8 cellular contexts compared by ENCODE assay signal in the genomic region with DNA sequence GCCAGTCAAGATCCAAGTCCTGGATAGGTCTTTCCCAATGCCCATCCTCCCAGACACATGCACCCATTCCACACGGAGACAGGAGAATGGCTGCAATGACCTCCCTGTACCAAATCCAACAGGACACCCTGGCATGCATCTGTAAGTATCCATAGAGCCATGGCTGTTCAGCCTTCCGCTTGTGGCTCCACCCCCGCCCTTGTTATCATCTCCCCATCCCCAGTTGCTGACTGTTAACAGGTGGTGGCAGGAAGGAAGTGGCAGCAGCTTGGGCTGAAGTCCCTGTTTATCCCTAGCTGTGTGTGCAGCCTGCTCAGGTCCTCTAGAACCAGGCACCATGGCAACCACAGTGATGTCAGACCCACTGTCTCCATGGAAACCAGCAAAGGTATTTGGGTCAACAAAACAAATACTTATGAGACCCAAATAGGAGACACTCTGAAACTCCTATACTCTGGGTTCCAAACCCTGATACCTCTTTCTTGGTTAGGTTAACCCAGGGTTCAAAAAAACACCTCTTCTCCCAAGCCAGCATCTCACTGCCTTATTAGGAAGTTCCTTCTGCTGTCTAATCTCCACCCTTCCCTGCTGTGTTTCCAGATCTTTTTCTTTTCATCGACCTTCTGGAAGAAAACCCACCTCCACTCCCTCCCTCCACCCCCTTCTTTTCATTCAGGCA. TPM values are rescaled to one million over a fixed set of nuclear protein-coding genes. Genes with fewer than 3 reads are reported as not detected.
A peak's percentile ranks its signal among the peaks of the same experiment; 100 is the strongest.
DNase-seq lines count a peak whose midpoint lies in the region; ATAC-seq and TF ChIP-seq lines count a peak whose summit lies in the region.

No MANE protein-coding gene starts in this region.

- no peaks in the 10 kb centered on the region for H3K27me3 Mint-ChIP-seq in chondrocyte (ENCODE audit: low read depth)

- peaks cover 44% of the 10 kb centered on the region for H3K4me1 Mint-ChIP-seq in chondrocyte (ENCODE audit: low read depth)

- DNase-seq in DMS 273 (lab: John Stamatoyannopoulos, UW; ENCODE audit: unreplicated experiment) (peak; percentile 89), NCI-H146 treated with DMSO at 0.1 percent for 48 hours (lab: John Stamatoyannopoulos, UW; ENCODE audit: unreplicated experiment) (peak; percentile 72), chondrocyte (ENCODE audit: low spot score) (peak; percentile 38), right lobe of liver (peak in 1 of 3 donors; percentile 48), GOT3 (lab: John Stamatoyannopoulos, UW) (no peak)
- peak; percentile 28 to 83 (median 68) for DNase-seq in activated CD4-positive, CD25-positive, alpha-beta regulatory T cell (lab: John Stamatoyannopoulos, UW)
- DNase-seq in stimulated activated CD4-positive, alpha-beta T cell treated with anti-CD3 and anti-CD28 coated beads, Interleukin-4, amount 100 ng/mL, for 48 hours (ENCODE audit: low read depth in 2 of 2): peak; percentile 63 to 73

- H3K4me3 Mint-ChIP-seq in chondrocyte (ENCODE audit: unreplicated experiment): peak overlapping the region; percentile 97

- H3K36me3 ChIP-seq in right lobe of liver: peaks cover 0 to 12% (median 2%) of the 10 kb centered on the region in 4 donors

- no peaks in the 10 kb centered on the region for H3K27me3 ChIP-seq in right lobe of liver

- H3K27ac Mint-ChIP-seq in chondrocyte (ENCODE audit: unreplicated experiment): peak overlapping the region; percentile 99

- TF ChIP-seq POLR2A in right lobe of liver (IDR thresholded peaks at IDR 0.05): no peak

- 14% methylated on average over 3 of the region's 4 CpGs for WGBS in right lobe of liver (ENCODE audit: insufficient coverage, low coverage, low lambda C conversion rate, missing lambda C conversion rate)

- no peaks in the 10 kb centered on the region for H3K9me3 ChIP-seq in right lobe of liver

- peaks cover 0 to 25% (median 4%) of the 10 kb centered on the region in 4 donors for H3K4me1 ChIP-seq in right lobe of liver

- ATAC-seq in GM21737 (IDR thresholded peaks at IDR 0.05; ENCODE audit: unreplicated experiment): peak; percentile 56
- peak in 3 of 4 donors; percentile 16 to 39 (median 28) for ATAC-seq in right lobe of liver

- peak overlapping the region; percentile 35 to 74 (median 60) for H3K27ac ChIP-seq in right lobe of liver

- TF ChIP-seq CTCF in chondrocyte (IDR thresholded peaks at IDR 0.05) (no peak), right lobe of liver (IDR thresholded peaks at IDR 0.05) (no peak)

- intact Hi-C loops in right lobe of liver (cut with DNase I): loop anchor here in 1 of 2 donors (10.0 kb wide), 1 partner anchor 100 kb away; a partner anchor contains a TSS

- H3K36me3 Mint-ChIP-seq in chondrocyte (ENCODE audit: low read depth): peaks cover 6% of the 10 kb centered on the region

- peak overlapping the region; percentile 35 to 66 (median 54) for H3K4me3 ChIP-seq in right lobe of liver

- H3K9me3 Mint-ChIP-seq in chondrocyte (ENCODE audit: low read depth): no peaks in the 10 kb centered on the region

RNA-seq across cellular contexts. Expression of a gene that starts 0.7 kb away (rescaled TPM):
- 47.1 to 60.2 TPM (median 57.1 TPM) in 3 replicates for total RNA-seq in chondrocyte
- total RNA-seq in right lobe of liver: 10 to 100 TPM; 16.7 to 25.9 (median 19.1) TPM

RNA-seq across cellular contexts. Expression of a gene that starts 6.4 kb away (rescaled TPM):
- total RNA-seq in chondrocyte (23.2 to 27.2 TPM (median 24.0 TPM) in 3 replicates), right lobe of liver (10 to 100 TPM in 4 of 6 experiments, 1 to 10 TPM in 2; 9.1 to 13.5 (median 10.9) TPM)

RNA-seq across cellular contexts. Expression of a gene that starts 15.4 kb away (rescaled TPM):
- total RNA-seq in chondrocyte (251 to 316 TPM (median 256 TPM) in 3 replicates), right lobe of liver (100 to 1,000 TPM in 1 of 6 experiments, 10 to 100 TPM in 5; 44.6 to 108 (median 75.3) TPM)

RNA-seq across cellular contexts. Expression of a gene that starts 18.7 kb away (rescaled TPM):
- total RNA-seq in chondrocyte: 27.5 to 31.6 TPM (median 30.7 TPM) in 3 replicates
- 10 to 100 TPM; 16.9 to 34.5 (median 29.2) TPM for total RNA-seq in right lobe of liver

RNA-seq across cellular contexts. Expression of a gene that starts 19.3 kb away (rescaled TPM):
- total RNA-seq in chondrocyte (23.2 to 34.0 TPM (median 26.8 TPM) in 3 replicates), right lobe of liver (10 to 100 TPM; 14.9 to 51.7 (median 23.1) TPM)
